In the genomic region with DNA sequence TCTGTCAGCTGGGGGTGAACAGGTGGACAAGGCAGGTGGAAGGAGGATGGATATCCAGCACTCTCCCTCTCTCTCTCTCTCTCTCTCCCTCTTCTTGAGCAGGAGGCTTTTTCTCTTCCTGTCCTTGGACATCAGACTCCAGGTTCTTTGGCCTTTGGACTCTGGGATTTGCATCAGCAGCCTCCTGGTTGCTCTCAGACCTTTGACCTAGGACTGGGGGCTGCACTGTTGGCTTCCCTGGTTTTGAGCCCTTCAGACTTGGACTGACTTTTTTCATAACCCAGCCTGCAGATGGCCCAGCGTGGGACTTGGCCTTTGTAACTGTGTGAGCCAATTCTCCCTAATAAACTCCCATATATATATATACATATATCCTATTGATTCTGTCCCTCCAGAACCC, we compare ENCODE assay signal across 19 cellular contexts. TPM values are rescaled to one million over a fixed set of nuclear protein-coding genes. Genes with fewer than 3 reads are reported as not detected.
DNase-seq lines count a peak whose midpoint lies in the region; ATAC-seq and TF ChIP-seq lines count a peak whose summit lies in the region.
"Had no signal": no experiment of that assay in that cellular context is flagged by ENCODE, and none has a peak within 500 bp of the region (broad histone marks: within the 10 kb centered on the region; RNA-seq: fewer than 3 reads in every experiment).

No MANE protein-coding gene starts in this region.

- no peak for TF ChIP-seq RAD21 in liver (IDR thresholded peaks at IDR 0.05)

- H3K36me3 ChIP-seq in liver (ENCODE audit: control insufficient read depth in 4 of 4, insufficient read depth in 3 of 4, low read depth in 1 of 4, low read length in 3 of 4), result no peaks in the 10 kb centered on the region
- H3K36me3 ChIP-seq: esophagus squamous epithelium, gastroesophageal sphincter, right lobe of liver, transverse colon had no signal

- intact Hi-C loops in activated T-helper 2 cell treated with anti-CD3 and anti-CD28 coated beads, Interferon-gamma antibody, Interleukin-2, Interleukin-4, amounts not matched to agents 10 μg/mL and 5 μg/mL and 100 μg/mL, durations not matched to agents 14 hours and 24 hours and 36 hours (cut with micrococcal nuclease), result loop anchor here (1.0 kb wide), 1 partner anchor 11 kb away; no protein-coding TSS in a partner anchor

- peaks cover 3 to 7% (median 5%) of the 10 kb centered on the region in 4 donors for H3K4me1 ChIP-seq in liver (ENCODE audit: control insufficient read depth in 4 of 4, insufficient read depth in 4 of 4, low read length in 3 of 4)

- H3K9me3 Mint-ChIP-seq in stimulated activated naive CD8-positive, alpha-beta T cell treated with anti-CD3 and anti-CD28 coated beads, Interleukin-15, Interleukin-2, amounts not matched to agents 100 ng/mL and 50 ng/mL, for 24 hours, result no peaks in the 10 kb centered on the region
- H3K9me3 Mint-ChIP-seq in activated T-helper 2 cell treated with anti-CD3 and anti-CD28 coated beads, Interferon-gamma antibody, Interleukin-2, Interleukin-4, amounts not matched to agents 10 μg/mL and 5 μg/mL and 100 μg/mL, durations not matched to agents 14 hours and 24 hours and 36 hours, result peaks cover 5% of the 10 kb centered on the region

- H3K9ac ChIP-seq in liver (ENCODE audit: low read depth in 1 of 2, low read length in 2 of 2), result no peak overlapping the region

- peak overlapping the region; percentile 87 for H3K27ac Mint-ChIP-seq in stimulated activated naive CD8-positive, alpha-beta T cell treated with anti-CD3 and anti-CD28 coated beads, Interleukin-15, Interleukin-2, amounts not matched to agents 100 ng/mL and 50 ng/mL, for 24 hours
- peak overlapping the region; percentile 61 for H3K27ac Mint-ChIP-seq in activated T-helper 2 cell treated with anti-CD3 and anti-CD28 coated beads, Interferon-gamma antibody, Interleukin-2, Interleukin-4, amounts not matched to agents 10 μg/mL and 5 μg/mL and 100 μg/mL, durations not matched to agents 14 hours and 24 hours and 36 hours
- H3K27ac Mint-ChIP-seq: stimulated activated naive B cell treated with anti-CD40 and anti-IgM and Interleukin-4, amounts not matched to agents 10 μg/mL and 1 μg/mL and 100 μg/mL, for 72 hours had no signal

- H3K4me3 Mint-ChIP-seq in stimulated activated naive CD8-positive, alpha-beta T cell treated with anti-CD3 and anti-CD28 coated beads, Interleukin-15, Interleukin-2, amounts not matched to agents 100 ng/mL and 50 ng/mL, for 24 hours, result no peak overlapping the region
- no peak overlapping the region for H3K4me3 Mint-ChIP-seq in activated T-helper 2 cell treated with anti-CD3 and anti-CD28 coated beads, Interferon-gamma antibody, Interleukin-2, Interleukin-4, amounts not matched to agents 10 μg/mL and 5 μg/mL and 100 μg/mL, durations not matched to agents 14 hours and 24 hours and 36 hours (ENCODE audit: low read depth)
- H3K4me3 Mint-ChIP-seq: IgD-negative memory B cell; naive B cell; stimulated activated naive B cell treated with anti-CD40 and anti-IgM and Interleukin-4, amounts not matched to agents 10 μg/mL and 1 μg/mL and 100 μg/mL, for 72 hours had no signal

- no peak for DNase-seq in stimulated activated naive CD8-positive, alpha-beta T cell treated with anti-CD3 and anti-CD28 coated beads, Interleukin-15, Interleukin-2, amounts not matched to agents 100 U/mL and 50 U/mL, for 24 hours
- DNase-seq in activated T-helper 2 cell treated with anti-CD3 and anti-CD28 coated beads, Interferon-gamma antibody, Interleukin-2, Interleukin-4, amounts not matched to agents 10 μg/mL and 5 μg/mL and 100 μg/mL, durations not matched to agents 14 hours and 24 hours and 36 hours (ENCODE audit: low spot score), result no peak
- no peak for DNase-seq in stimulated activated CD4-positive, alpha-beta T cell treated with anti-CD3 and anti-CD28 coated beads, Interleukin-4, amount 100 ng/mL, for 4 hours
- DNase-seq: effector memory CD4-positive, alpha-beta T cell; esophagus squamous epithelium; naive B cell; NCI-H1694 treated with DMSO at 0.1 percent for 48 hours; NCI-H748 treated with DMSO at 0.1 percent for 48 hours; right lobe of liver; Right ventricle myocardium superior; stimulated activated naive B cell treated with anti-CD40 and anti-IgM and Interleukin-4, amounts not matched to agents 10 μg/mL and 1 μg/mL and 100 μg/mL, for 72 hours; SW 1271; transverse colon had no signal

- H3K4me1 Mint-ChIP-seq in stimulated activated naive CD8-positive, alpha-beta T cell treated with anti-CD3 and anti-CD28 coated beads, Interleukin-15, Interleukin-2, amounts not matched to agents 100 ng/mL and 50 ng/mL, for 24 hours (ENCODE audit: low read depth), result peaks cover 97% of the 10 kb centered on the region
- peaks cover 91% of the 10 kb centered on the region for H3K4me1 Mint-ChIP-seq in activated T-helper 2 cell treated with anti-CD3 and anti-CD28 coated beads, Interferon-gamma antibody, Interleukin-2, Interleukin-4, amounts not matched to agents 10 μg/mL and 5 μg/mL and 100 μg/mL, durations not matched to agents 14 hours and 24 hours and 36 hours (ENCODE audit: low read depth)

- no peaks in the 10 kb centered on the region for H3K27me3 Mint-ChIP-seq in stimulated activated naive CD8-positive, alpha-beta T cell treated with anti-CD3 and anti-CD28 coated beads, Interleukin-15, Interleukin-2, amounts not matched to agents 100 ng/mL and 50 ng/mL, for 24 hours
- no peaks in the 10 kb centered on the region for H3K27me3 Mint-ChIP-seq in activated T-helper 2 cell treated with anti-CD3 and anti-CD28 coated beads, Interferon-gamma antibody, Interleukin-2, Interleukin-4, amounts not matched to agents 10 μg/mL and 5 μg/mL and 100 μg/mL, durations not matched to agents 14 hours and 24 hours and 36 hours (ENCODE audit: low read depth)
- H3K27me3 Mint-ChIP-seq: IgD-negative memory B cell; naive B cell; stimulated activated naive B cell treated with anti-CD40 and anti-IgM and Interleukin-4, amounts not matched to agents 10 μg/mL and 1 μg/mL and 100 μg/mL, for 72 hours had no signal

- no peaks in the 10 kb centered on the region for H3K9me3 ChIP-seq in liver (ENCODE audit: control insufficient read depth in 4 of 4, low read length in 3 of 4)
- H3K9me3 ChIP-seq: esophagus squamous epithelium, right lobe of liver, transverse colon had no signal

- no peak for ATAC-seq in stimulated activated naive CD8-positive, alpha-beta T cell treated with anti-CD3 and anti-CD28 coated beads, Interleukin-15, Interleukin-2, amounts not matched to agents 100 U/mL and 50 U/mL, for 24 hours
- ATAC-seq in HG03139 (IDR thresholded peaks at IDR 0.05; ENCODE audit: unreplicated experiment) (no peak), HG03460 (IDR thresholded peaks at IDR 0.05; ENCODE audit: unreplicated experiment) (no peak)
- ATAC-seq: gastroesophageal sphincter; stimulated activated naive B cell treated with anti-CD40 and anti-IgM and Interleukin-4, amounts not matched to agents 10 μg/mL and 1 μg/mL and 100 μg/mL, for 72 hours had no signal

- no peak for TF ChIP-seq CTCF in liver (IDR thresholded peaks at IDR 0.05; ENCODE audit: low read depth, low read length, missing input control)

- WGBS in liver, result 63% methylated on average over 1 of the region's 1 CpG

- no peaks in the 10 kb centered on the region for H3K27me3 ChIP-seq in liver (ENCODE audit: control insufficient read depth in 4 of 4, insufficient read depth in 4 of 4, low read length in 3 of 4)
- H3K27me3 ChIP-seq: esophagus squamous epithelium, right lobe of liver, transverse colon had no signal

- H3K4me3 ChIP-seq in liver (ENCODE audit: low read depth in 1 of 3, low read length in 3 of 3), result no peak overlapping the region
- H3K4me3 ChIP-seq: esophagus squamous epithelium, gastroesophageal sphincter, right lobe of liver, transverse colon had no signal

- no peaks in the 10 kb centered on the region for H3K36me3 Mint-ChIP-seq in stimulated activated naive CD8-positive, alpha-beta T cell treated with anti-CD3 and anti-CD28 coated beads, Interleukin-15, Interleukin-2, amounts not matched to agents 100 ng/mL and 50 ng/mL, for 24 hours (ENCODE audit: low read depth)
- peaks cover 3% of the 10 kb centered on the region for H3K36me3 Mint-ChIP-seq in activated T-helper 2 cell treated with anti-CD3 and anti-CD28 coated beads, Interferon-gamma antibody, Interleukin-2, Interleukin-4, amounts not matched to agents 10 μg/mL and 5 μg/mL and 100 μg/mL, durations not matched to agents 14 hours and 24 hours and 36 hours (ENCODE audit: low read depth)
- H3K36me3 Mint-ChIP-seq: IgD-negative memory B cell; stimulated activated naive B cell treated with anti-CD40 and anti-IgM and Interleukin-4, amounts not matched to agents 10 μg/mL and 1 μg/mL and 100 μg/mL, for 72 hours had no signal

- H3K27ac ChIP-seq in liver (ENCODE audit: low read depth in 1 of 2, low read length in 2 of 2), result no peak overlapping the region
- H3K27ac ChIP-seq: gastroesophageal sphincter, right lobe of liver, transverse colon had no signal

TF ChIP-seq in liver, 16 proteins besides CTCF, POLR2A, EP300 and RAD21 (continues in another document):
- TF ChIP-seq TAF1 (conservative IDR thresholded peaks at IDR 0.05), result no peak
- TF ChIP-seq HNF4G (IDR thresholded peaks at IDR 0.05), result peak; percentile 85
- TF ChIP-seq, protein P1, sequence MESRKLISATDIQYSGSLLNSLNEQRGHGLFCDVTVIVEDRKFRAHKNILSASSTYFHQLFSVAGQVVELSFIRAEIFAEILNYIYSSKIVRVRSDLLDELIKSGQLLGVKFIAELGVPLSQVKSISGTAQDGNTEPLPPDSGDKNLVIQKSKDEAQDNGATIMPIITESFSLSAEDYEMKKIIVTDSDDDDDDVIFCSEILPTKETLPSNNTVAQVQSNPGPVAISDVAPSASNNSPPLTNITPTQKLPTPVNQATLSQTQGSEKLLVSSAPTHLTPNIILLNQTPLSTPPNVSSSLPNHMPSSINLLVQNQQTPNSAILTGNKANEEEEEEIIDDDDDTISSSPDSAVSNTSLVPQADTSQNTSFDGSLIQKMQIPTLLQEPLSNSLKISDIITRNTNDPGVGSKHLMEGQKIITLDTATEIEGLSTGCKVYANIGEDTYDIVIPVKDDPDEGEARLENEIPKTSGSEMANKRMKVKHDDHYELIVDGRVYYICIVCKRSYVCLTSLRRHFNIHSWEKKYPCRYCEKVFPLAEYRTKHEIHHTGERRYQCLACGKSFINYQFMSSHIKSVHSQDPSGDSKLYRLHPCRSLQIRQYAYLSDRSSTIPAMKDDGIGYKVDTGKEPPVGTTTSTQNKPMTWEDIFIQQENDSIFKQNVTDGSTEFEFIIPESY (IDR thresholded peaks at IDR 0.05), result no peak
- TF ChIP-seq JUND (IDR thresholded peaks at IDR 0.05), result no peak

RNA-seq across cellular contexts. Expression of a gene that starts 35.0 kb away (rescaled TPM):
- total RNA-seq in activated T-helper 2 cell treated with anti-CD3 and anti-CD28 coated beads, Interferon-gamma antibody, Interleukin-2, Interleukin-4, amounts not matched to agents 10 μg/mL and 5 μg/mL and 100 μg/mL, durations not matched to agents 14 hours and 24 hours and 36 hours, result 317 and 330 TPM in 2 replicates
- 10 to 100 TPM in 1 of 2 donors, 1 to 10 TPM in 1; 6.5 to 12.0 TPM for total RNA-seq in liver
- 1 to 10 TPM; 1.4 to 1.6 TPM for polyA plus RNA-seq in liver

Comparison
In these comparisons a context has a peak if more than half of its experiments do, and no peak if none do; other contexts are left out.
1. RNA of a gene that starts 35.0 kb away (total RNA-seq): 317 to 330 TPM in activated T-helper 2 cell treated with anti-CD3 and anti-CD28 coated beads, Interferon-gamma antibody, Interleukin-2, Interleukin-4, amounts not matched to agents 10 μg/mL and 5 μg/mL and 100 μg/mL, durations not matched to agents 14 hours and 24 hours and 36 hours; 6.5 to 12.0 TPM in liver; every median in the first group is over 10 times any median in the second.